ENCODE assay signal across 9 cellular contexts in the genomic region with DNA sequence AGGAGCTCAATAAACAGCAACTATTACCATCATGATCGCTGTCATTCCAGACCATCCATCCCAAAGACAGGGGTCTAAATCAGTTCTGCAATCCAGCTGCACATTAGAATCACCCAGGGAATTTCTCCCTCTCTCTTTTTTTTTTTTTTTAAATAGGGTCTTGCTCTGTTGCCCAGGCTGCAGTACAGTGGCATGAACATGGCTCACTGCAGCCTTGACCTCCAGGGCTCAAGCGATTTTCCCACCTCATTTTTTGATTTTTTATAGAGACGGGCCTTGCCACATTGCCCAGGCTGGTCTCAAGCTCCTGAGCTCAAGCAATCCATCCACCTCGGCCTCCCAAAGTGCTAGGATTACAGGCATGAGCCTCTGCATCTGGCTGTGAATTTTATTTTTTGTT. TPM values are rescaled to one million over a fixed set of nuclear protein-coding genes. Genes with fewer than 3 reads are reported as not detected.
DNase-seq lines count a peak whose midpoint lies in the region; ATAC-seq and TF ChIP-seq lines count a peak whose summit lies in the region.
"Not testable (repeated sequence)": the region's sequence is repeated elsewhere in the genome, so short reads cannot be mapped to it uniquely, and the experiment has no call there.
"Had no signal": no experiment of that assay in that cellular context is flagged by ENCODE, and none has a peak within 500 bp of the region (broad histone marks: within the 10 kb centered on the region; RNA-seq: fewer than 3 reads in every experiment).

No MANE protein-coding gene starts in this region.

- intact Hi-C loops in colonic mucosa (cut with DNase I); left ventricle myocardium inferior (cut with micrococcal nuclease); psoas muscle (cut with DNase I); uterus (cut with DNase I; ENCODE audit: low total_unique reads): not testable (repeated sequence)

- not testable (repeated sequence) for H3K4me1 Mint-ChIP-seq in T-helper 17 cell

- H3K4me3 ChIP-seq in colonic mucosa; left ventricle myocardium inferior; mucosa of rectum (ENCODE audit: low read length in 2 of 2); psoas muscle; uterus: not testable (repeated sequence)

- H3K4me1 ChIP-seq in colonic mucosa (peaks cover 14% of the 10 kb centered on the region), left ventricle myocardium inferior (peaks cover 94% of the 10 kb centered on the region), mucosa of rectum (ENCODE audit: control insufficient read depth in 2 of 2, insufficient read depth in 2 of 2, low read length in 2 of 2) (peaks cover 32 to 36% of the 10 kb centered on the region in 2 donors), psoas muscle (peaks cover 71% of the 10 kb centered on the region), uterus (peaks cover 0 to 24% of the 10 kb centered on the region in 2 donors)

- not testable (repeated sequence) for TF ChIP-seq CTCF in colonic mucosa (IDR thresholded peaks at IDR 0.05); left ventricle myocardium inferior (IDR thresholded peaks at IDR 0.05; ENCODE audit: borderline replicate concordance); psoas muscle (IDR thresholded peaks at IDR 0.05); uterus (IDR thresholded peaks at IDR 0.05)

- H3K4me3 Mint-ChIP-seq in T-helper 17 cell: not testable (repeated sequence)

- H3K27me3 ChIP-seq in colonic mucosa; left ventricle myocardium inferior (ENCODE audit: low read depth); mucosa of rectum (ENCODE audit: control insufficient read depth in 2 of 2, insufficient read depth in 2 of 2, low read length in 2 of 2); psoas muscle (ENCODE audit: insufficient read depth in 3 of 3, low read length in 2 of 3); uterus: not testable (repeated sequence)

- TF ChIP-seq POLR2A in uterus (IDR thresholded peaks at IDR 0.05): not testable (repeated sequence)

- 79 to 87% (median 83%) methylated on average over 4 of the region's 4 CpGs for WGBS in psoas muscle, 3 donors

- DNase-seq in T-helper 17 cell; colonic mucosa; psoas muscle; substantia nigra (lab: John Stamatoyannopoulos, UW); uterus: not testable (repeated sequence)
- peak; percentile 1 for DNase-seq in left ventricle myocardium inferior

- H3K27me3 Mint-ChIP-seq in T-helper 17 cell: peaks cover 41% of the 10 kb centered on the region

- not testable (repeated sequence) for H3K36me3 Mint-ChIP-seq in T-helper 17 cell (ENCODE audit: low read depth)

- H3K27ac ChIP-seq in colonic mucosa (peak overlapping the region; percentile 50), left ventricle myocardium inferior (replicated peaks) (peak overlapping the region; percentile 91), mucosa of rectum (ENCODE audit: low read depth in 2 of 2, low read length in 2 of 2) (peak overlapping the region; percentile 40 to 52), psoas muscle (peak overlapping the region; percentile 48), substantia nigra (ENCODE audit: low read depth, low read length, poor library complexity, severe bottlenecking) (peak overlapping the region; percentile 89), uterus (peak overlapping the region; percentile 91)

- H3K9ac ChIP-seq in colonic mucosa (ENCODE audit: low read depth in 2 of 2, low read length in 2 of 2); mucosa of rectum (ENCODE audit: low read depth in 1 of 2, low read length in 2 of 2): not testable (repeated sequence)

- not testable (repeated sequence) for ATAC-seq in T-helper 17 cell, psoas muscle

- H3K36me3 ChIP-seq in colonic mucosa; left ventricle myocardium inferior; mucosa of rectum (ENCODE audit: control insufficient read depth in 2 of 2, insufficient read depth in 2 of 2, low read length in 2 of 2); psoas muscle (ENCODE audit: insufficient read depth in 1 of 2, low read depth in 1 of 2); uterus: not testable (repeated sequence)

- peak overlapping the region; percentile 61 for H3K27ac Mint-ChIP-seq in T-helper 17 cell

- not testable (repeated sequence) for H3K9me3 ChIP-seq in T-helper 17 cell (ENCODE audit: control insufficient read depth, low read length, poor library complexity, severe bottlenecking); colonic mucosa; left ventricle myocardium inferior (replicated peaks); mucosa of rectum (ENCODE audit: control insufficient read depth in 2 of 2, low read length in 2 of 2); psoas muscle; uterus

RNA-seq across cellular contexts. Expression of gene CUEDC1, which starts 32.5 kb away (rescaled TPM):
- total RNA-seq in T-helper 17 cell (under 1 TPM; 0.21 to 0.82 TPM), colonic mucosa (10 to 100 TPM; 14.7 to 15.2 TPM), left ventricle myocardium inferior (43.2 TPM), psoas muscle (10 to 100 TPM; 31.1 to 67.2 (median 47.4) TPM), uterus (10 to 100 TPM in 3 of 4 donors, 1 to 10 TPM in 1; 7.9 to 63.6 (median 18.8) TPM)
- 10 to 100 TPM; 28.0 to 56.5 (median 46.4) TPM for polyA plus RNA-seq in psoas muscle
- total RNA-seq: B cell had no signal
- polyA plus RNA-seq: IgD-negative memory B cell had no signal

Comparison
In these comparisons a context has a peak if more than half of its experiments do, and no peak if none do; other contexts are left out.
1. RNA of gene CUEDC1, which starts 32.5 kb away (total RNA-seq): 31.1 to 67.2 TPM in psoas muscle, 43.2 TPM in left ventricle myocardium inferior (single experiment), 7.9 to 63.6 TPM in uterus and 14.7 to 15.2 TPM in colonic mucosa; 0.21 to 0.82 TPM in T-helper 17 cell; every median in the first group is over 4 times any median in the second.
2. Peak in every context shown above with its lines, with median percentiles within 50 percentile points of each other: H3K27ac ChIP-seq.